In the genomic region with DNA sequence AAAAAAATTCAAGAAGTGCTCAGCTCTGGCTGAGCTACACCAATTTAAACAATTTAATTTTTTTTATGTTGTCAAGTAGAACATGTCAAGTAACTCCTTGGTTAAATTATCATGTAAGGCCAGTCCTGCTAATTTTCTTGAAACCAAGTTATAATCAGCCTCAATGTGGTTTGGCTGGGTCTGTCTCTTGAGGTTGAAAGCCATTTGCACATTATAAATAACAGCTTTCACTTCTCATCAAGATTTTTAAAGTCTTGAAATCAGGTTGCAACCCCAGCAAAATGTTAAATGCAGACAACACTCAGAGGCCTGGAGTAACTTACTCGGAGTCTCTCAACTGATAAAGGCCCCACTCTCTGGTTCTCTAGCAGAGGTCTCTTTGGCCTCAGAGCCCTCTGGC, we compare ENCODE assay signal across 19 cellular contexts.
DNase-seq lines count a peak whose midpoint lies in the region; ATAC-seq and TF ChIP-seq lines count a peak whose summit lies in the region.
"Had no signal": no experiment of that assay in that cellular context is flagged by ENCODE, and none has a peak within 500 bp of the region (broad histone marks: within the 10 kb centered on the region; RNA-seq: fewer than 3 reads in every experiment).

No MANE protein-coding gene starts in this region.

- peaks cover 0 to 12% (median 8%) of the 10 kb centered on the region in 10 experiments; a peak in 9 of 20 replicates for H3K4me1 ChIP-seq in BLaER1 treated with 17β-estradiol and CSF1 and Interleukin-3, amounts not matched to agents 10 nM and 100 nM
- H3K4me1 ChIP-seq in Loucy (ENCODE audit: insufficient read depth, low read length, poor library complexity, severe bottlenecking): peaks cover 71% of the 10 kb centered on the region

- H3K4me3 ChIP-seq in BLaER1 treated with 17β-estradiol and CSF1 and Interleukin-3, amounts not matched to agents 10 nM and 100 nM: no peak overlapping the region
- H3K4me3 ChIP-seq in Loucy (ENCODE audit: low read length, poor library complexity, severe bottlenecking) (peak overlapping the region; percentile 63), WERI-Rb-1 (ENCODE audit: low read depth, low read length) (no peak overlapping the region)
- H3K4me3 ChIP-seq: GM23248 had no signal

- intact Hi-C loops in left colon (cut with DNase I, micrococcal nuclease): no loop called here

- no peaks in the 10 kb centered on the region for H3K36me3 ChIP-seq in BLaER1 treated with 17β-estradiol and CSF1 and Interleukin-3, amounts not matched to agents 10 nM and 100 nM
- H3K36me3 ChIP-seq in Loucy (ENCODE audit: insufficient read depth, low read length): no peaks in the 10 kb centered on the region
- no peaks in the 10 kb centered on the region for H3K36me3 ChIP-seq in WERI-Rb-1

- peaks cover 12% of the 10 kb centered on the region for H3F3A ChIP-seq in Loucy (ENCODE audit: low read depth)

- H3K27ac ChIP-seq in BLaER1 treated with 17β-estradiol and CSF1 and Interleukin-3, amounts not matched to agents 10 nM and 100 nM: no peak overlapping the region
- H3K27ac ChIP-seq in WERI-Rb-1: no peak overlapping the region
- H3K27ac ChIP-seq: C4-2B, GM23248 had no signal

- TF ChIP-seq CTCF in GM20000 (IDR thresholded peaks at IDR 0.05; ENCODE audit: extremely low read depth, missing control alignments) (no peak), Loucy (conservative IDR thresholded peaks at IDR 0.05; ENCODE audit: low read length) (no peak), WERI-Rb-1 (IDR thresholded peaks at IDR 0.05; ENCODE audit: low read depth, low read length) (no peak)

- peaks cover 0 to 20% (median 6%) of the 10 kb centered on the region in 11 experiments; a peak in 13 of 22 replicates for H3K9me3 ChIP-seq in BLaER1 treated with 17β-estradiol and CSF1 and Interleukin-3, amounts not matched to agents 10 nM and 100 nM (replicated peaks in 1 of 11)
- H3K9me3 ChIP-seq in Loucy (ENCODE audit: insufficient read depth, low read depth, low read length) (no peaks in the 10 kb centered on the region), WERI-Rb-1 (ENCODE audit: severe bottlenecking) (peaks cover 4% of the 10 kb centered on the region)

- no peaks in the 10 kb centered on the region for H4K20me1 ChIP-seq in BLaER1 treated with 17β-estradiol and CSF1 and Interleukin-3, amounts not matched to agents 10 nM and 100 nM
- no peaks in the 10 kb centered on the region for H4K20me1 ChIP-seq in Loucy (ENCODE audit: insufficient read depth, low read length, poor library complexity, severe bottlenecking)

- ATAC-seq in GM19035 (IDR thresholded peaks at IDR 0.05; ENCODE audit: unreplicated experiment) (no peak), left colon (no peak)
- ATAC-seq: PC-3 had no signal

- no peaks in the 10 kb centered on the region for H3K27me3 ChIP-seq in BLaER1 treated with 17β-estradiol and CSF1 and Interleukin-3, amounts not matched to agents 10 nM and 100 nM
- H3K27me3 ChIP-seq in Loucy (ENCODE audit: insufficient read depth, low read length, poor library complexity, severe bottlenecking) (no peaks in the 10 kb centered on the region), WERI-Rb-1 (ENCODE audit: insufficient read depth, low read depth, severe bottlenecking) (no peaks in the 10 kb centered on the region)

- peaks cover 24% of the 10 kb centered on the region for H3K79me2 ChIP-seq in Loucy (ENCODE audit: insufficient read depth, low read length)

- peak overlapping the region in 6 of 11 experiments; percentile 0 to 39 (median 3); a peak in 6 of 22 replicates for H3K4me2 ChIP-seq in BLaER1 treated with 17β-estradiol and CSF1 and Interleukin-3, amounts not matched to agents 10 nM and 100 nM
- peak overlapping the region; percentile 84 for H3K4me2 ChIP-seq in Loucy (ENCODE audit: low read depth, low read length, poor library complexity, severe bottlenecking)

- no peaks in the 10 kb centered on the region for H3K9me2 ChIP-seq in Loucy (replicated peaks; ENCODE audit: low read depth, low read length)

- H2AFZ ChIP-seq in Loucy (ENCODE audit: low read length): no peak overlapping the region
- H2AFZ ChIP-seq: GM23248 had no signal

- H3K9ac ChIP-seq in BLaER1 treated with 17β-estradiol and CSF1 and Interleukin-3, amounts not matched to agents 10 nM and 100 nM: no peak overlapping the region
- H3K9ac ChIP-seq in Loucy (ENCODE audit: low read depth, low read length, poor library complexity, severe bottlenecking): peak overlapping the region; percentile 83
- H3K9ac ChIP-seq: GM23248 had no signal

- DNase-seq in GM20000 (ENCODE audit: low spot score): peak; percentile 65
- peak; percentile 4 for DNase-seq in RPMI8226
- no peak for DNase-seq in AG08395 (ENCODE audit: low spot score)
- no peak for DNase-seq in left colon
- DNase-seq in WERI-Rb-1: no peak
- DNase-seq: DMS 273 treated with DMSO at 0.1 percent for 48 hours, GF-D8, GM23248, IMR-90, NCI-H1048, NCI-H1436 treated with DMSO at 0.1 percent for 48 hours, NCI-H2081, NCI-H226, NCI-H524 treated with DMSO at 0.1 percent for 48 hours, PC-3 had no signal

Comparison
In these comparisons a context has a peak if more than half of its experiments do, and no peak if none do; other contexts are left out.
1. DNase-seq: peak in GM20000 (single experiment) and RPMI8226 (single experiment); none in AG08395 (single experiment), left colon (0 of 2) and WERI-Rb-1 (single experiment).